In the genomic region with DNA sequence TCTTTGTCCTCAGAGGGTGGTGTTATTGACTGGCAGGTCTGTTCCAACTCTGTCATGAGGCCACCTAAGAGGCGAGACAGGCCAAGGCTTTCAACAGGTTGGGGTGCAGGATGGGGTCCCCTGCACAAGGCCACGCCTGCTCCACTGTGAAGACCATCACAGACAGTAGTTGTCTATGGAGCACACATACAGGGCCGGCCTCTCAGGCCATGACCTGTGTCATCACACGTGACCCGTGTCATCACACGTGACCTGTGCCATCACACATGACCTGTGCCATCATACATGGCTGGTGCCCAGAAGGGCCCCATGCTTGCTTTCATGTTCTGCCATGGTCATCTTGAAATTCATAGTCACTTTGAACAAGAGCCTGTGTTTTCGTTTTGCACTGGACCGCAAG, we compare ENCODE assay signal across 22 cellular contexts.
DNase-seq lines count a peak whose midpoint lies in the region; ATAC-seq, FAIRE-seq and TF ChIP-seq lines count a peak whose summit lies in the region.
"Had no signal": no experiment of that assay in that cellular context is flagged by ENCODE, and none has a peak within 500 bp of the region (broad histone marks: within the 10 kb centered on the region; RNA-seq: fewer than 3 reads in every experiment).

No MANE protein-coding gene starts in this region.

- no peaks in the 10 kb centered on the region for H4K20me1 ChIP-seq in BLaER1 treated with 17β-estradiol and CSF1 and Interleukin-3, amounts not matched to agents 10 nM and 100 nM
- H4K20me1 ChIP-seq in SK-N-SH (ENCODE audit: insufficient read depth), result no peaks in the 10 kb centered on the region

- no peak for ATAC-seq in gastroesophageal sphincter
- ATAC-seq in stimulated activated memory B cell treated with anti-CD40 and anti-IgM and Interleukin-4, amounts not matched to agents 10 μg/mL and 1 μg/mL and 100 μg/mL, for 72 hours, result no peak
- no peak for ATAC-seq in GM21390 (IDR thresholded peaks at IDR 0.05; ENCODE audit: unreplicated experiment)
- ATAC-seq: CD8-positive, alpha-beta T cell; GM23338; HCT116; Panc1 had no signal

- H3K4me3 Mint-ChIP-seq in stimulated activated memory B cell treated with anti-CD40 and anti-IgM and Interleukin-4, amounts not matched to agents 10 μg/mL and 1 μg/mL and 100 μg/mL, for 72 hours, result no peak overlapping the region
- H3K4me3 Mint-ChIP-seq: CD8-positive, alpha-beta T cell; GM23338 had no signal

- no peaks in the 10 kb centered on the region for H3K9me3 ChIP-seq in BLaER1 treated with 17β-estradiol and CSF1 and Interleukin-3, amounts not matched to agents 10 nM and 100 nM (replicated peaks in 1 of 11)
- no peaks in the 10 kb centered on the region for H3K9me3 ChIP-seq in gastroesophageal sphincter
- no peaks in the 10 kb centered on the region for H3K9me3 ChIP-seq in SK-N-SH
- H3K9me3 ChIP-seq: BE2C had no signal

- no peak for TF ChIP-seq EP300 in gastroesophageal sphincter (IDR thresholded peaks at IDR 0.05)
- no peak for TF ChIP-seq EP300 in SK-N-SH (IDR thresholded peaks at IDR 0.05; ENCODE audit: borderline replicate concordance in 1 of 2, low read depth in 1 of 2, low read length in 1 of 2)

- H3K27me3 ChIP-seq in BLaER1 treated with 17β-estradiol and CSF1 and Interleukin-3, amounts not matched to agents 10 nM and 100 nM, result no peaks in the 10 kb centered on the region
- H3K27me3 ChIP-seq in bronchial epithelial cell (ENCODE audit: control insufficient read depth, insufficient read depth, low read length) (no peaks in the 10 kb centered on the region), gastroesophageal sphincter (no peaks in the 10 kb centered on the region), SK-N-SH (ENCODE audit: insufficient read depth) (no peaks in the 10 kb centered on the region)
- H3K27me3 ChIP-seq: BE2C had no signal

- CTCF ChIA-PET in SK-N-SH (lab: Yijun Ruan, JAX), result no interaction called here

- no peaks in the 10 kb centered on the region for H3K36me3 Mint-ChIP-seq in stimulated activated memory B cell treated with anti-CD40 and anti-IgM and Interleukin-4, amounts not matched to agents 10 μg/mL and 1 μg/mL and 100 μg/mL, for 72 hours
- H3K36me3 Mint-ChIP-seq: CD8-positive, alpha-beta T cell had no signal

- no peaks in the 10 kb centered on the region for H3K9me3 Mint-ChIP-seq in stimulated activated memory B cell treated with anti-CD40 and anti-IgM and Interleukin-4, amounts not matched to agents 10 μg/mL and 1 μg/mL and 100 μg/mL, for 72 hours
- H3K9me3 Mint-ChIP-seq: CD8-positive, alpha-beta T cell; GM23338 had no signal

- POLR2A ChIA-PET in SK-N-SH (lab: Yijun Ruan, JAX), result no interaction called here

- no peak for TF ChIP-seq RAD21 in SK-N-SH (IDR thresholded peaks at IDR 0.05; ENCODE audit: low read length)

- H3K27ac ChIP-seq in BLaER1 treated with 17β-estradiol and CSF1 and Interleukin-3, amounts not matched to agents 10 nM and 100 nM, result peak overlapping the region; percentile 94 to 100 (median 98)
- H3K27ac ChIP-seq in gastroesophageal sphincter (peak overlapping the region in 3 of 4 donors; percentile 64 to 74 (median 72)), SK-N-SH (ENCODE audit: low read depth in 2 of 2, low read length in 1 of 2) (no peak overlapping the region)

- H2AFZ ChIP-seq in SK-N-SH (ENCODE audit: low read depth), result no peak overlapping the region
- H2AFZ ChIP-seq: GM23338 had no signal

- no peaks in the 10 kb centered on the region for H3K27me3 Mint-ChIP-seq in stimulated activated memory B cell treated with anti-CD40 and anti-IgM and Interleukin-4, amounts not matched to agents 10 μg/mL and 1 μg/mL and 100 μg/mL, for 72 hours

- peaks cover 45% of the 10 kb centered on the region for H3K4me1 Mint-ChIP-seq in stimulated activated memory B cell treated with anti-CD40 and anti-IgM and Interleukin-4, amounts not matched to agents 10 μg/mL and 1 μg/mL and 100 μg/mL, for 72 hours

- H3K27ac Mint-ChIP-seq in stimulated activated memory B cell treated with anti-CD40 and anti-IgM and Interleukin-4, amounts not matched to agents 10 μg/mL and 1 μg/mL and 100 μg/mL, for 72 hours, result peak overlapping the region; percentile 69
- H3K27ac Mint-ChIP-seq: CD8-positive, alpha-beta T cell had no signal

- no peaks in the 10 kb centered on the region for H3K9me2 ChIP-seq in SK-N-SH

- DNase-seq in bronchial epithelial cell (ENCODE audit: low read depth) (no peak), SW480 (ENCODE audit: low spot score) (no peak), SK-N-SH (no peak)
- DNase-seq in stimulated activated CD4-positive, alpha-beta T cell treated with anti-CD3 and anti-CD28 coated beads, Interleukin-4, amount 100 ng/mL, for 24 hours, result no peak
- DNase-seq: BE2C, Calu3, GF-D8, NCI-H1092 treated with DMSO at 0.1 percent for 48 hours, NCI-H146, NCI-H2029 treated with DMSO at 0.1 percent for 48 hours, NCI-H2171 treated with DMSO at 0.1 percent for 48 hours, NCI-H446 treated with DMSO at 0.1 percent for 48 hours, NCI-H69 had no signal

- TF ChIP-seq CTCF in bronchial epithelial cell (IDR thresholded peaks at IDR 0.05; ENCODE audit: insufficient read depth, low read length, severe bottlenecking) (no peak), gastroesophageal sphincter (IDR thresholded peaks at IDR 0.05) (no peak), SK-N-SH (IDR thresholded peaks at IDR 0.05) (no peak)

- 83 to 89% methylated on average over 2 to 4 of the region's 8 CpGs for WGBS in gastroesophageal sphincter (ENCODE audit: low coverage in 1 of 2), 2 donors
- 95% methylated on average over 5 of the region's 8 CpGs for WGBS in SK-N-SH (ENCODE audit: low lambda C conversion rate)

- no peaks in the 10 kb centered on the region for H3F3A ChIP-seq in SK-N-SH (replicated peaks; ENCODE audit: insufficient read depth)

- peak overlapping the region; percentile 85 to 100 (median 95) for H3K4me2 ChIP-seq in BLaER1 treated with 17β-estradiol and CSF1 and Interleukin-3, amounts not matched to agents 10 nM and 100 nM
- no peak overlapping the region for H3K4me2 ChIP-seq in SK-N-SH
- H3K4me2 ChIP-seq: GM23338 had no signal

- H3K4me1 ChIP-seq in BLaER1 treated with 17β-estradiol and CSF1 and Interleukin-3, amounts not matched to agents 10 nM and 100 nM, result peaks cover 64 to 99% (median 94%) of the 10 kb centered on the region in 10 experiments
- H3K4me1 ChIP-seq in gastroesophageal sphincter, result peaks cover 0 to 36% (median 0%) of the 10 kb centered on the region in 3 donors
- H3K4me1 ChIP-seq in SK-N-SH (ENCODE audit: control insufficient read depth in 1 of 2, insufficient read depth in 2 of 2, low read depth in 1 of 2, low read length in 1 of 2), result peaks cover 3 to 14% of the 10 kb centered on the region in 2 experiments; a peak in 2 of 4 replicates
- H3K4me1 ChIP-seq: BE2C had no signal

- peak; percentile 32 for FAIRE-seq in bronchial epithelial cell (lab: Jason Lieb, UNC)
- FAIRE-seq: A204.1 had no signal

- TF ChIP-seq POLR2A in gastroesophageal sphincter (IDR thresholded peaks at IDR 0.05), result no peak

- H3K9ac ChIP-seq in BLaER1 treated with 17β-estradiol and CSF1 and Interleukin-3, amounts not matched to agents 10 nM and 100 nM, result peak overlapping the region; percentile 85 to 96 (median 90)
- no peak overlapping the region for H3K9ac ChIP-seq in SK-N-SH

- H3K4me3 ChIP-seq in BLaER1 treated with 17β-estradiol and CSF1 and Interleukin-3, amounts not matched to agents 10 nM and 100 nM, result peak overlapping the region in 3 of 10 experiments; percentile 26 to 55 (median 37); a peak in 6 of 20 replicates
- H3K4me3 ChIP-seq in bronchial epithelial cell (ENCODE audit: low read depth, low read length) (no peak overlapping the region), gastroesophageal sphincter (no peak overlapping the region), SK-N-SH (ENCODE audit: low read depth in 2 of 2, low read length in 1 of 2) (no peak overlapping the region)
- H3K4me3 ChIP-seq: GM23338 had no signal

- peaks cover 22 to 89% (median 73%) of the 10 kb centered on the region in 11 experiments for H3K36me3 ChIP-seq in BLaER1 treated with 17β-estradiol and CSF1 and Interleukin-3, amounts not matched to agents 10 nM and 100 nM
- H3K36me3 ChIP-seq in bronchial epithelial cell (ENCODE audit: control insufficient read depth, insufficient read depth, low read length) (peaks cover 18% of the 10 kb centered on the region), gastroesophageal sphincter (peaks cover 0 to 100% of the 10 kb centered on the region in 2 donors), SK-N-SH (replicated peaks in 1 of 2; ENCODE audit: control insufficient read depth in 1 of 2, insufficient read depth in 2 of 2, low read length in 1 of 2) (peaks cover 6 to 45% of the 10 kb centered on the region in 2 experiments)
- H3K36me3 ChIP-seq: BE2C had no signal

- H3K79me2 ChIP-seq in SK-N-SH (ENCODE audit: insufficient read depth), result no peaks in the 10 kb centered on the region

TF ChIP-seq in SK-N-SH, 30 proteins besides CTCF, POLR2A, EP300 and RAD21 (continues in another document):
- TF ChIP-seq NRF1 (IDR thresholded peaks at IDR 0.05; ENCODE audit: low read depth, low read length), result no peak
- no peak for TF ChIP-seq YY1 (IDR thresholded peaks at IDR 0.05; ENCODE audit: low read depth)
- no peak for TF ChIP-seq EZH2phosphoT487 (IDR thresholded peaks at IDR 0.05; ENCODE audit: borderline replicate concordance, low read depth)
- no peak for TF ChIP-seq TEAD4 (IDR thresholded peaks at IDR 0.05; ENCODE audit: borderline replicate concordance, insufficient read depth)
- TF ChIP-seq, protein P1, sequence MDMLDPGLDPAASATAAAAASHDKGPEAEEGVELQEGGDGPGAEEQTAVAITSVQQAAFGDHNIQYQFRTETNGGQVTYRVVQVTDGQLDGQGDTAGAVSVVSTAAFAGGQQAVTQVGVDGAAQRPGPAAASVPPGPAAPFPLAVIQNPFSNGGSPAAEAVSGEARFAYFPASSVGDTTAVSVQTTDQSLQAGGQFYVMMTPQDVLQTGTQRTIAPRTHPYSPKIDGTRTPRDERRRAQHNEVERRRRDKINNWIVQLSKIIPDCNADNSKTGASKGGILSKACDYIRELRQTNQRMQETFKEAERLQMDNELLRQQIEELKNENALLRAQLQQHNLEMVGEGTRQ (IDR thresholded peaks at IDR 0.05; ENCODE audit: borderline replicate concordance, low read depth, low read length), result no peak
- TF ChIP-seq ZBTB33 (IDR thresholded peaks at IDR 0.05; ENCODE audit: borderline replicate concordance, low read depth), result no peak
- TF ChIP-seq FOXJ3 (CRISPR knock-in tag; IDR thresholded peaks at IDR 0.05), result no peak

Comparison
In these comparisons a context has a peak if more than half of its experiments do, and no peak if none do; other contexts are left out.
1. H3K27ac ChIP-seq: peak in BLaER1 treated with 17β-estradiol and CSF1 and Interleukin-3, amounts not matched to agents 10 nM and 100 nM (11 of 11) and gastroesophageal sphincter (3 of 4); none in SK-N-SH (0 of 2).